In genomic region chr15:33068007-33068441, GRCh38 we compare ENCODE assay signal across 8 cellular contexts.
DNase-seq lines count a peak whose midpoint lies in the region; ATAC-seq and TF ChIP-seq lines count a peak whose summit lies in the region.

No MANE protein-coding gene starts in this region.

- H3K4me1 ChIP-seq in right atrium auricular region, result peaks cover 0 to 8% of the 10 kb centered on the region in 2 donors
- H3K4me1 ChIP-seq in muscle layer of duodenum (ENCODE audit: control insufficient read depth in 1 of 2, insufficient read depth in 2 of 2, low read length in 2 of 2), result no peaks in the 10 kb centered on the region

- peak; percentile 83 for ATAC-seq in Right ventricle myocardium inferior
- no peak for ATAC-seq in effector memory CD8-positive, alpha-beta T cell (replicated peaks)

- H3K4me1 Mint-ChIP-seq in effector memory CD8-positive, alpha-beta T cell (ENCODE audit: low read depth in 2 of 2), result peaks cover 9 to 18% of the 10 kb centered on the region in 2 donors

- no peaks in the 10 kb centered on the region for H3K27me3 ChIP-seq in right atrium auricular region
- H3K27me3 ChIP-seq in muscle layer of duodenum (ENCODE audit: low read depth, low read length), result no peaks in the 10 kb centered on the region

- H3K36me3 ChIP-seq in right atrium auricular region (no peaks in the 10 kb centered on the region), muscle layer of duodenum (ENCODE audit: control insufficient read depth in 1 of 2, insufficient read depth in 2 of 2, low read length in 2 of 2) (no peaks in the 10 kb centered on the region)

- no peak overlapping the region for H3K27ac Mint-ChIP-seq in effector memory CD8-positive, alpha-beta T cell

- TF ChIP-seq CTCF in right atrium auricular region (IDR thresholded peaks at IDR 0.05), result no peak

- H3K27me3 Mint-ChIP-seq in effector memory CD8-positive, alpha-beta T cell, result peaks cover 17 to 45% of the 10 kb centered on the region in 2 donors

- DNase-seq in Right ventricle myocardium inferior (ENCODE audit: missing footprints) (peak; percentile 79), right atrium auricular region (ENCODE audit: low spot score) (no peak), OCI-M1 (lab: John Stamatoyannopoulos, UW) (peak; percentile 81), dermis blood vessel endothelial cell (no peak), NCI-H345 (lab: John Stamatoyannopoulos, UW) (no peak)
- no peak for DNase-seq in effector memory CD8-positive, alpha-beta T cell
- DNase-seq in stimulated activated CD4-positive, alpha-beta T cell treated with anti-CD3 and anti-CD28 coated beads, Interleukin-12 subunit alpha, Interleukin-12 subunit beta, amount 100 ng/mL, for 4 hours, result no peak

- H3K4me3 ChIP-seq in right atrium auricular region (no peak overlapping the region), muscle layer of duodenum (ENCODE audit: low read depth in 1 of 2, low read length in 2 of 2) (peak overlapping the region in 1 of 2 donors; percentile 60)

- intact Hi-C loops in Right ventricle myocardium inferior (cut with DNase I), result loop anchor here (1.0 kb wide), 1 partner anchor 40 kb away; no protein-coding TSS in a partner anchor

- H3K36me3 Mint-ChIP-seq in effector memory CD8-positive, alpha-beta T cell (ENCODE audit: insufficient read depth), result no peaks in the 10 kb centered on the region

- H3K9me3 ChIP-seq in right atrium auricular region, result no peaks in the 10 kb centered on the region
- H3K9me3 ChIP-seq in muscle layer of duodenum (ENCODE audit: control insufficient read depth in 1 of 2, low read length in 2 of 2), result no peaks in the 10 kb centered on the region

- H3K27ac ChIP-seq in right atrium auricular region, result no peak overlapping the region
- H3K27ac ChIP-seq in muscle layer of duodenum (ENCODE audit: low read length), result peak overlapping the region; percentile 73

- H3K4me3 Mint-ChIP-seq in effector memory CD8-positive, alpha-beta T cell, result peak overlapping the region; percentile 62 to 64

- no peaks in the 10 kb centered on the region for H3K9me3 Mint-ChIP-seq in effector memory CD8-positive, alpha-beta T cell

Comparison
In these comparisons a context has a peak if more than half of its experiments do, and no peak if none do; other contexts are left out.
1. DNase-seq: peak in Right ventricle myocardium inferior (single experiment) and OCI-M1 (single experiment); none in right atrium auricular region (single experiment), effector memory CD8-positive, alpha-beta T cell (0 of 3), stimulated activated CD4-positive, alpha-beta T cell treated with anti-CD3 and anti-CD28 coated beads, Interleukin-12 subunit alpha, Interleukin-12 subunit beta, amount 100 ng/mL, for 4 hours (single experiment), dermis blood vessel endothelial cell (single experiment) and NCI-H345 (single experiment).